ENCODE assay signal across 12 cellular contexts in the genomic region with DNA sequence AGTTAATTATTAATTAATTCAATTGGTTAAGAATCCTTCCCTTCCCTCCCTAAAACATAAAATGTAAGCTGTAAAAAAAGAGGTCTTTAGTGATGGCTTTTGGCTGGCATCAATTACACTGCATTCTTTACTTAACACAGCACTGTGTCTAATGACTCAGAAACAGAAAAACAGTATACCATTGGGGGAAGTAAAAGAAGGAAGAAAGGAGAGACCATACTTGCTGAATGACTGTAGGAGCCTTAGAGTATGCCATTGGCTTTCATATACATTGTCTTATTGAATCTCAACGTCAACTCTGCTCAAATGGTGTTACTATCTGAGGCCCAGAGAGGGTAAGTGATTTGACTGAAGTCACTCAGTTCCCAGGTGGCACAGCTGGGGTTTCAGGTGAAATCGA. TPM values are rescaled to one million over a fixed set of nuclear protein-coding genes. Genes with fewer than 3 reads are reported as not detected.
DNase-seq lines count a peak whose midpoint lies in the region; ATAC-seq, FAIRE-seq and TF ChIP-seq lines count a peak whose summit lies in the region.
"Had no signal": no experiment of that assay in that cellular context is flagged by ENCODE, and none has a peak within 500 bp of the region (broad histone marks: within the 10 kb centered on the region; RNA-seq: fewer than 3 reads in every experiment).

No MANE protein-coding gene starts in this region.

- intact Hi-C loops in GM12878 (cut with micrococcal nuclease; ENCODE audit: unreplicated experiment): no loop called here
- intact Hi-C loops in breast epithelium (cut with DNase I; ENCODE audit: low total_unique reads): no loop called here

- SMC1A ChIA-PET in GM12878 (lab: Charles Lee; ENCODE audit: uncharacterized antibody, unreplicated experiment): interaction anchor here (0.9 to 2.6 kb wide), 5 partner anchors 9 to 537 kb away, joined by 3 to 18 read pairs (median 3); a partner anchor contains a TSS

- CTCF ChIA-PET in GM10248 (lab: Yijun Ruan, JAX) (interaction anchor here (0.9 to 1.6 kb wide), 4 partner anchors 9 to 28 kb away, joined by 3 to 4 read pairs (median 4); no protein-coding TSS in a partner anchor), GM12878 (lab: Yijun Ruan, JAX) (interaction anchor here (0.8 to 1.5 kb wide), 4 partner anchors 20 to 174 kb away, joined by 3 to 5 read pairs (median 3); no protein-coding TSS in a partner anchor)

- peak in 1 of 2 experiments; percentile 86; a peak in 1 of 4 replicates for TF ChIP-seq EP300 in GM12878 (IDR thresholded peaks at IDR 0.05; ENCODE audit: borderline replicate concordance in 1 of 2, control insufficient read depth in 1 of 2, low read depth in 2 of 2, low read length in 2 of 2)

- no peaks in the 10 kb centered on the region for H3K9me3 ChIP-seq in GM12878 (replicated peaks; ENCODE audit: control insufficient read depth, insufficient read depth, low read length)
- H3K9me3 ChIP-seq in breast epithelium: no peaks in the 10 kb centered on the region
- H3K9me3 ChIP-seq: stomach had no signal

- no TSS peak for BruUV-seq in GM12878 (replicated peaks; lab: Mats Ljungman, UMichigan)

- POLR2A ChIA-PET in GM10248 (lab: Yijun Ruan, JAX) (no interaction called here), GM12878 (lab: Charles Lee) (interaction anchor here (0.6 kb wide), 1 partner anchor 666 kb away, joined by 4 read pairs; no protein-coding TSS in a partner anchor)

- in situ Hi-C loops in GM12878 (cut with MboI): no loop called here

- H3K27me3 ChIP-seq in GM12878 (replicated peaks in 1 of 2; ENCODE audit: control insufficient read depth in 2 of 2, insufficient read depth in 2 of 2, low read length in 1 of 2) (no peaks in the 10 kb centered on the region), breast epithelium (no peaks in the 10 kb centered on the region)
- H3K27me3 ChIP-seq: stomach had no signal

- WGBS in GM12878 (ENCODE audit: insufficient coverage, insufficient replicate concordance, low lambda C conversion rate, missing lambda C conversion rate): 0% methylated on average over 2 of the region's 2 CpGs

- no peak for TF ChIP-seq CTCF in GM10248 (IDR thresholded peaks at IDR 0.05; ENCODE audit: control extremely low read depth, extremely low read depth, low read depth, missing control alignments)
- no peak for TF ChIP-seq CTCF in GM12878 (IDR thresholded peaks at IDR 0.05 in 2 of 3, conservative IDR thresholded peaks at IDR 0.05 in 1 of 3; ENCODE audit: control insufficient read depth in 2 of 3, extremely low read depth in 1 of 3, insufficient read depth in 1 of 3, low read depth in 3 of 3, low read length in 3 of 3)
- no peak for TF ChIP-seq CTCF in breast epithelium (IDR thresholded peaks at IDR 0.05)

- no peak overlapping the region for H2AFZ ChIP-seq in GM12878 (ENCODE audit: control insufficient read depth, low read depth, low read length)

- DNase-seq in GM10248 (ENCODE audit: extremely low spot score) (peak; percentile 63), GM12878 (ENCODE audit: low read depth, low spot score) (peak; percentile 38), breast epithelium (ENCODE audit: low spot score in 2 of 2) (no peak), NCI-H2196 treated with DMSO at 0.1 percent for 48 hours (lab: John Stamatoyannopoulos, UW; ENCODE audit: unreplicated experiment) (no peak), DMS 273 (lab: John Stamatoyannopoulos, UW; ENCODE audit: unreplicated experiment) (no peak)
- no peak for DNase-seq in stimulated activated naive CD4-positive, alpha-beta T cell (lab: John Stamatoyannopoulos, UW)
- DNase-seq: activated CD4-positive, CD25-positive, alpha-beta regulatory T cell; Calu3; stomach had no signal

- no peaks in the 10 kb centered on the region for H4K20me1 ChIP-seq in GM12878 (ENCODE audit: control insufficient read depth, insufficient read depth)

- H3K27ac ChIP-seq in GM12878 (ENCODE audit: control insufficient read depth, insufficient read depth) (no peak overlapping the region), breast epithelium (no peak overlapping the region)
- H3K27ac ChIP-seq: stomach had no signal

- TF ChIP-seq POLR2A in GM12878 (IDR thresholded peaks at IDR 0.05; ENCODE audit: low read depth, low read length): no peak
- no peak for TF ChIP-seq POLR2A in breast epithelium (IDR thresholded peaks at IDR 0.05)

- no peaks in the 10 kb centered on the region for H3K79me2 ChIP-seq in GM12878 (ENCODE audit: control insufficient read depth, insufficient read depth, low read length)

- H3K36me3 ChIP-seq in GM12878 (ENCODE audit: control insufficient read depth in 2 of 2, insufficient read depth in 2 of 2, low read length in 1 of 2) (no peaks in the 10 kb centered on the region), breast epithelium (no peaks in the 10 kb centered on the region)
- H3K36me3 ChIP-seq: stomach had no signal

- no peak overlapping the region for H3K9ac ChIP-seq in GM12878 (ENCODE audit: control insufficient read depth, insufficient read depth, low read length)

- peak; percentile 92 for FAIRE-seq in GM12878 (lab: Jason Lieb, UNC)
- FAIRE-seq: endometrium had no signal

- ATAC-seq in GM21423 (IDR thresholded peaks at IDR 0.05; ENCODE audit: unreplicated experiment) (peak; percentile 94), HG03354 (IDR thresholded peaks at IDR 0.05; ENCODE audit: poor library complexity, severe bottlenecking, unreplicated experiment) (peak; percentile 96), GM12878 (peak; percentile 98)

- TF ChIP-seq RAD21 in GM12878 (IDR thresholded peaks at IDR 0.05; ENCODE audit: insufficient read depth, low read depth, low read length): no peak

- RAD21 ChIA-PET in GM12878 (lab: Charles Lee; ENCODE audit: unreplicated experiment): interaction anchor here (0.6 to 1.3 kb wide), 4 partner anchors 18 to 1512 kb away, joined by 3 to 7 read pairs (median 3); a partner anchor contains a TSS

- H3K4me1 ChIP-seq in GM12878 (ENCODE audit: control insufficient read depth, insufficient read depth, low read length): no peaks in the 10 kb centered on the region
- no peaks in the 10 kb centered on the region for H3K4me1 ChIP-seq in breast epithelium
- H3K4me1 ChIP-seq: stomach had no signal

- H3K4me3 ChIP-seq in GM12878 (no peak overlapping the region), breast epithelium (no peak overlapping the region)
- H3K4me3 ChIP-seq: stomach had no signal

- H3K4me2 ChIP-seq in GM12878 (ENCODE audit: control insufficient read depth, insufficient read depth): no peak overlapping the region

TF ChIP-seq in GM12878, 131 proteins besides CTCF, POLR2A, EP300 and RAD21 (continues in another document):
- TF ChIP-seq MEF2B (IDR thresholded peaks at IDR 0.05; ENCODE audit: partially characterized antibody, poor library complexity, severe bottlenecking): peak; percentile 12
- no peak for TF ChIP-seq KDM1A (IDR thresholded peaks at IDR 0.05; ENCODE audit: borderline replicate concordance)
- peak in 1 of 2 experiments; percentile 83; a peak in 2 of 4 replicates for TF ChIP-seq ETV6 (conservative IDR thresholded peaks at IDR 0.05 in 1 of 2, IDR thresholded peaks at IDR 0.05 in 1 of 2; ENCODE audit: borderline replicate concordance in 1 of 2, low read depth in 1 of 2)
- TF ChIP-seq MTA2 (IDR thresholded peaks at IDR 0.05; ENCODE audit: low read depth): peak; percentile 72; the same call in 1 of the 2 replicates
- peak; percentile 89 for TF ChIP-seq JUNB (IDR thresholded peaks at IDR 0.05)
- 0 out of 2 replicates have a peak, but pooled peaks have one; percentile 24 for TF ChIP-seq FOXM1 (IDR thresholded peaks at IDR 0.05; ENCODE audit: low read depth, low read length)
- TF ChIP-seq, protein P1, sequence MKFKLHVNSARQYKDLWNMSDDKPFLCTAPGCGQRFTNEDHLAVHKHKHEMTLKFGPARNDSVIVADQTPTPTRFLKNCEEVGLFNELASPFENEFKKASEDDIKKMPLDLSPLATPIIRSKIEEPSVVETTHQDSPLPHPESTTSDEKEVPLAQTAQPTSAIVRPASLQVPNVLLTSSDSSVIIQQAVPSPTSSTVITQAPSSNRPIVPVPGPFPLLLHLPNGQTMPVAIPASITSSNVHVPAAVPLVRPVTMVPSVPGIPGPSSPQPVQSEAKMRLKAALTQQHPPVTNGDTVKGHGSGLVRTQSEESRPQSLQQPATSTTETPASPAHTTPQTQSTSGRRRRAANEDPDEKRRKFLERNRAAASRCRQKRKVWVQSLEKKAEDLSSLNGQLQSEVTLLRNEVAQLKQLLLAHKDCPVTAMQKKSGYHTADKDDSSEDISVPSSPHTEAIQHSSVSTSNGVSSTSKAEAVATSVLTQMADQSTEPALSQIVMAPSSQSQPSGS (IDR thresholded peaks at IDR 0.05; ENCODE audit: low read length): peak; percentile 55; the same call in 1 of the 2 replicates
- TF ChIP-seq POLR2AphosphoS5 (IDR thresholded peaks at IDR 0.05; ENCODE audit: low read length): no peak
- TF ChIP-seq BMI1 (IDR thresholded peaks at IDR 0.05; ENCODE audit: borderline replicate concordance): 0 out of 2 replicates have a peak, but pooled peaks have one; percentile 47

RNA-seq across cellular contexts. Expression of a gene that starts 18.4 kb away (rescaled TPM):
- 14.1 and 15.5 TPM in 2 replicates for total RNA-seq in GM12878 (2013; cell fraction: nucleolus; rRNA removed)
- total RNA-seq in GM12878 (2014; rRNA removed): 11.5 and 13.7 TPM in 2 replicates
- total RNA-seq in GM12878 (2014; rRNA removed; fragmentation: Illumina TruSeq; extraction: Trizol): 3.0 and 3.3 TPM in 2 replicates
- 18.0 and 20.0 TPM in 2 replicates for total RNA-seq in GM12878 (2021)
- 2.8 TPM for polyA plus RNA-seq in GM12878 (2011; ENCODE audit: low read depth)
- polyA plus RNA-seq in GM12878 (2011; rRNA removed): 8.1 and 9.8 TPM in 2 replicates
- 4.7 and 7.7 TPM in 2 replicates for polyA plus RNA-seq in GM12878 (2011; cell fraction: cytosol; rRNA removed)
- polyA plus RNA-seq in GM12878 (2011; cell fraction: nucleus; rRNA removed): 11.2 and 14.7 TPM in 2 replicates
- 6.4 and 7.1 TPM in 2 replicates for polyA plus RNA-seq in GM12878 (2012)
- 8.9 and 9.9 TPM in 2 replicates for polyA plus RNA-seq in GM12878 (2014; fragmentation: Illumina TruSeq; extraction: Trizol)
- under 1 TPM; 0.08 to 0.49 TPM for polyA plus RNA-seq in GM12878 (2014; fragmentation: Nextera tagmentation; extraction: Ambion mirVana)
- 8.5 and 11.2 TPM in 2 replicates for polyA plus RNA-seq in GM12878 (2014; rRNA removed)
- polyA plus RNA-seq in GM12878 (2016; fragmentation: Nextera tagmentation; extraction: Ambion mirVana): 1 to 10 TPM; 3.1 to 6.0 TPM
- 2.9 and 4.4 TPM in 2 replicates for polyA minus RNA-seq in GM12878 (2011; rRNA and poly(A)+ RNA removed)
- 6.4 and 9.0 TPM in 2 replicates for polyA minus RNA-seq in GM12878 (2011; cell fraction: cytosol; rRNA and poly(A)+ RNA removed)
- polyA minus RNA-seq in GM12878 (2011; cell fraction: nucleus; rRNA and poly(A)+ RNA removed): 10.4 and 20.6 TPM in 2 replicates
- total RNA-seq in breast epithelium: 100 to 1,000 TPM; 211 to 342 (median 300) TPM

Comparison
In these comparisons a context has a peak if more than half of its experiments do, and no peak if none do; other contexts are left out.
1. DNase-seq: peak in GM10248 (single experiment) and GM12878 (single experiment); none in stimulated activated naive CD4-positive, alpha-beta T cell (0 of 6), breast epithelium (0 of 2), NCI-H2196 treated with DMSO at 0.1 percent for 48 hours (single experiment) and DMS 273 (single experiment).
2. RNA of a gene that starts 18.4 kb away (total RNA-seq): 211 to 342 TPM in breast epithelium; 3.0 to 20.0 TPM in GM12878; every median in the first group is over 10 times any median in the second.
3. Peak in every context shown above with its lines, with median percentiles within 50 percentile points of each other: ATAC-seq.